In genomic region chr10:102713483-102713813, GRCh38 we compare ENCODE assay signal across 8 cellular contexts. TPM values are rescaled to one million over a fixed set of nuclear protein-coding genes. Genes with fewer than 3 reads are reported as not detected.
DNase-seq lines count a peak whose midpoint lies in the region; ATAC-seq and TF ChIP-seq lines count a peak whose summit lies in the region.

No MANE protein-coding gene starts in this region.

- H3K9me3 ChIP-seq in BLaER1 = no peaks in the 10 kb centered on the region

- TF ChIP-seq CTCF in KMS-11 (conservative IDR thresholded peaks at IDR 0.05; ENCODE audit: low read depth, low read length) = no peak
- TF ChIP-seq CTCF in brain microvascular endothelial cell (IDR thresholded peaks at IDR 0.05; ENCODE audit: low read depth, low read length, missing control alignments) = no peak
- TF ChIP-seq CTCF in GM20000 (IDR thresholded peaks at IDR 0.05; ENCODE audit: extremely low read depth, missing control alignments) = no peak

- peaks cover 27% of the 10 kb centered on the region for H3K79me2 ChIP-seq in KMS-11 (ENCODE audit: insufficient read depth, low read depth)

- peaks cover 4% of the 10 kb centered on the region; the same call in 1 of the 2 replicates for H3K36me3 ChIP-seq in BLaER1
- no peaks in the 10 kb centered on the region for H3K36me3 ChIP-seq in KMS-11 (ENCODE audit: insufficient read depth)
- H3K36me3 ChIP-seq in brain microvascular endothelial cell (replicated peaks) = no peaks in the 10 kb centered on the region

- DNase-seq in brain microvascular endothelial cell (no peak), left lobe of liver (ENCODE audit: low spot score) (no peak), GM20000 (ENCODE audit: low spot score) (no peak), NCI-H2081 (lab: John Stamatoyannopoulos, UW) (no peak)

- in situ Hi-C loops in brain microvascular endothelial cell (cut with HindIII; ENCODE audit: low pct_ligation_motif_present, low sequenced_read_pairs) = no loop called here

- H4K20me1 ChIP-seq in BLaER1 (0 out of 2 replicates have a peak, but pooled peaks cover 13% of the 10 kb centered on the region), KMS-11 (ENCODE audit: insufficient read depth) (no peaks in the 10 kb centered on the region)

- H3K27me3 ChIP-seq in BLaER1 (no peaks in the 10 kb centered on the region), KMS-11 (ENCODE audit: insufficient read depth, low read depth) (no peaks in the 10 kb centered on the region), brain microvascular endothelial cell (replicated peaks) (no peaks in the 10 kb centered on the region)

- H3K27ac ChIP-seq in BLaER1 (peak overlapping the region; percentile 67), KMS-11 (peak overlapping the region; percentile 71), brain microvascular endothelial cell (peak overlapping the region; percentile 86), temporal lobe (ENCODE audit: low read depth, low read length) (peak overlapping the region; percentile 70)

- H3K4me1 ChIP-seq in BLaER1 = peaks cover 67% of the 10 kb centered on the region
- peaks cover 35% of the 10 kb centered on the region for H3K4me1 ChIP-seq in KMS-11 (ENCODE audit: low read depth, poor library complexity, severe bottlenecking)

- H3K9ac ChIP-seq in BLaER1 (peak overlapping the region; percentile 80), KMS-11 (peak overlapping the region; percentile 77)

- H3K4me2 ChIP-seq in BLaER1 = peak overlapping the region; percentile 80
- H3K4me2 ChIP-seq in KMS-11 = peak overlapping the region; percentile 76

- peak overlapping the region; percentile 92 for H3K4me3 ChIP-seq in BLaER1
- no peak overlapping the region for H3K4me3 ChIP-seq in KMS-11 (IDR thresholded peaks at IDR 0.05; ENCODE audit: insufficient read depth, low read depth, low read length)
- H3K4me3 ChIP-seq in brain microvascular endothelial cell (ENCODE audit: low read depth, low read length) = peak overlapping the region; percentile 90

- peak; percentile 37 for ATAC-seq in GM19324 (IDR thresholded peaks at IDR 0.05; ENCODE audit: low FRiP score, unreplicated experiment)
- ATAC-seq in left lobe of liver = peak; percentile 28

- H2AFZ ChIP-seq in KMS-11 (ENCODE audit: low read depth) = peak overlapping the region; percentile 94

RNA-seq across cellular contexts. Expression of gene ARL3, which starts 0.7 kb away (rescaled TPM):
- total RNA-seq in left lobe of liver (2.5 TPM), temporal lobe (32.5 TPM)

RNA-seq across cellular contexts. Expression of gene SFXN2, which starts 1.0 kb away (rescaled TPM):
- 25.5 TPM for total RNA-seq in left lobe of liver
- 3.4 TPM for total RNA-seq in temporal lobe

RNA-seq across cellular contexts. Expression of gene WBP1L, which starts 30.3 kb away (rescaled TPM):
- total RNA-seq in left lobe of liver (33.0 TPM), temporal lobe (24.6 TPM)
